Comparison of ENCODE assay signal across 28 cellular contexts in genomic region chr1:2854611-2855010, GRCh38.
"Had no signal": no experiment of that assay in that cellular context is flagged by ENCODE, and none has a peak within 500 bp of the region (broad histone marks: within the 10 kb centered on the region; RNA-seq: fewer than 3 reads in every experiment).

No MANE protein-coding gene starts in this region.

- H3K4me2 ChIP-seq: hepatocyte had no signal

- H3K4me3 ChIP-seq: heart left ventricle, hepatocyte, lower lobe of right lung, ovary, right atrium auricular region, sigmoid colon, stomach, thyroid gland, transverse colon, upper lobe of left lung, vagina had no signal

- H3K27me3 ChIP-seq: hepatocyte, neutrophil, ovary, right atrium auricular region, testis, thyroid gland, upper lobe of left lung had no signal

- H3K36me3 Mint-ChIP-seq: naive thymus-derived CD8-positive, alpha-beta T cell; stimulated activated naive B cell treated with anti-CD40 and anti-IgM and Interleukin-4, amounts not matched to agents 10 μg/mL and 1 μg/mL and 100 μg/mL, for 72 hours had no signal

- H3K27ac Mint-ChIP-seq: nephron; progenitor cell of endocrine pancreas; stimulated activated naive B cell treated with anti-CD40 and anti-IgM and Interleukin-4, amounts not matched to agents 10 μg/mL and 1 μg/mL and 100 μg/mL, for 72 hours had no signal

- H3K9me3 ChIP-seq: heart left ventricle, lower lobe of right lung, neutrophil, ovary, right atrium auricular region, sigmoid colon, stomach, testis, thyroid gland, transverse colon, upper lobe of left lung, vagina had no signal

- H3K79me2 ChIP-seq: hepatocyte had no signal

- H3K4me3 Mint-ChIP-seq: naive thymus-derived CD8-positive, alpha-beta T cell; nephron; neural crest cell; stimulated activated naive B cell treated with anti-CD40 and anti-IgM and Interleukin-4, amounts not matched to agents 10 μg/mL and 1 μg/mL and 100 μg/mL, for 72 hours had no signal

- H3K27me3 Mint-ChIP-seq: progenitor cell of endocrine pancreas had no signal

- H3K9me3 Mint-ChIP-seq: naive thymus-derived CD8-positive, alpha-beta T cell had no signal

- ATAC-seq: heart left ventricle; lower lobe of right lung; naive thymus-derived CD8-positive, alpha-beta T cell; stimulated activated naive B cell treated with anti-CD40 and anti-IgM and Interleukin-4, amounts not matched to agents 10 μg/mL and 1 μg/mL and 100 μg/mL, for 72 hours; stimulated activated naive CD8-positive, alpha-beta T cell treated with anti-CD3 and anti-CD28 coated beads, Interleukin-15, Interleukin-2, amounts not matched to agents 100 U/mL and 50 U/mL, for 24 hours had no signal

- H3K36me3 ChIP-seq: heart left ventricle, lower lobe of right lung, neutrophil, ovary, right atrium auricular region, sigmoid colon, stomach, thyroid gland, transverse colon, upper lobe of left lung, vagina had no signal

- DNase-seq: mammary epithelial cell; mesenchymal stem cell; naive thymus-derived CD8-positive, alpha-beta T cell; occipital lobe; ovary; sigmoid colon; small intestine; stimulated activated CD4-positive, alpha-beta T cell treated with anti-CD3 and anti-CD28 coated beads, Interleukin-1b, Interleukin-23, amount 100 ng/mL, for 48 hours; stimulated activated CD4-positive, alpha-beta T cell treated with anti-CD3 and anti-CD28 coated beads, Interleukin-2, amount 100 ng/mL, for 48 hours; stimulated activated CD4-positive, alpha-beta T cell treated with anti-CD3 and anti-CD28 coated beads, Interleukin-4, amount 100 ng/mL, for 4 hours; stimulated activated CD8-positive, alpha-beta memory T cell treated with anti-CD3 and anti-CD28 coated beads, Interleukin-4, amount 100 ng/mL, for 48 hours; stimulated activated naive B cell treated with anti-CD40 and anti-IgM and Interleukin-4, amounts not matched to agents 10 μg/mL and 1 μg/mL and 100 μg/mL, for 72 hours; stimulated activated naive CD8-positive, alpha-beta T cell treated with anti-CD3 and anti-CD28 coated beads, Interleukin-15, Interleukin-2, amounts not matched to agents 100 U/mL and 50 U/mL, for 24 hours; stomach; testis; thyroid gland; transverse colon had no signal

- H2AFZ ChIP-seq: hepatocyte had no signal

- FAIRE-seq: keratinocyte, small intestine had no signal

- H3K27ac ChIP-seq: heart left ventricle, hepatocyte, lower lobe of right lung, neutrophil, ovary, right atrium auricular region, sigmoid colon, stomach, testis, thyroid gland, transverse colon, upper lobe of left lung, vagina had no signal

- H3K4me1 Mint-ChIP-seq: neural crest cell; stimulated activated naive B cell treated with anti-CD40 and anti-IgM and Interleukin-4, amounts not matched to agents 10 μg/mL and 1 μg/mL and 100 μg/mL, for 72 hours had no signal

- H3K4me1 ChIP-seq: heart left ventricle, lower lobe of right lung, right atrium auricular region, sigmoid colon, stomach, testis, transverse colon, upper lobe of left lung, vagina had no signal
